Comparison of ENCODE assay signal across 9 cellular contexts in the genomic region with DNA sequence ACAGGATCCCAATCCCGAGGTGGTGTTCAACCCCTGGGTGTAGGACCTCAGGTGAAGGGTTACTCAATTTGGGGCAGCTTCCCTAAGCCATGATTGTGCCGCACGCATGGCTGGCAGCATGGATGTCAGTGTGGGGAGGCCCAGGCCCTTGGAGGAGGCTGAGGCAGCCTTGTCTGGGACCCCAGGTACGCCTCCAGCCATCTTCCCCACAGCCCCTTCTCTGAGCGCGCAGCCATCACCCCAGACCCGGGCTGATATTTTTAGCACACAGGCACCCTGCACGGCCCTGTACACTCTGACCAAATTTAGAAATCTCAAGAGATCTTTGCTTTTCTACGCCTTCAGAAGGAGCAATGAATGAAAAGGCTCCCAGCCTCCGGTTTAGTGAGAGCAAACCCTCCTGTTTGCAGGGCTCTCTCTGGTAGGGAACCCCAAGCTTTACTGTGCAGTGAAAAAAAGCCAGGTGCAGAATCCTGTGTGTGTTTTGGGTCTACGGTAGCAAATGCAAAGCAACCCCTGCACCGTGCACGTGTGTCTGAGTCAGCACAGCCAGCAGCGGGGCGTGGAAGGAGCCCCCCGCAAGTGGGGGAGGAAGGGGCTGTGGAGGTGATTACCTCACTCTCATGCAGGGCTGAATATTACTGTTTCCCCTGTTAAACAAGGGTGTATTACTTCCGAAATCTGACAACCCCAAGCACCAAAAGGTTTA.
A peak's percentile ranks its signal among the peaks of the same experiment; 100 is the strongest.
DNase-seq lines count a peak whose midpoint lies in the region; ATAC-seq and TF ChIP-seq lines count a peak whose summit lies in the region.
"Had no signal": no experiment of that assay in that cellular context is flagged by ENCODE, and none has a peak within 500 bp of the region (broad histone marks: within the 10 kb centered on the region; RNA-seq: fewer than 3 reads in every experiment).

No MANE protein-coding gene starts in this region.

- no peaks in the 10 kb centered on the region for H3K36me3 Mint-ChIP-seq in stimulated activated naive B cell treated with anti-CD40 and anti-IgM and Interleukin-4, amounts not matched to agents 10 μg/mL and 1 μg/mL and 100 μg/mL, for 72 hours

- no peak overlapping the region for H3K27ac Mint-ChIP-seq in stimulated activated naive B cell treated with anti-CD40 and anti-IgM and Interleukin-4, amounts not matched to agents 10 μg/mL and 1 μg/mL and 100 μg/mL, for 72 hours

- peak; percentile 24 for DNase-seq in stimulated activated CD4-positive, alpha-beta T cell treated with anti-CD3 and anti-CD28 coated beads, Interleukin-2, amount 100 ng/mL, for 4 hours (ENCODE audit: low read depth)
- no peak for DNase-seq in stimulated activated CD4-positive, alpha-beta T cell treated with anti-CD3 and anti-CD28 coated beads, Interleukin-4, amount 100 ng/mL, for 24 hours
- DNase-seq in activated CD8-positive, alpha-beta memory T cell treated with anti-CD3 and anti-CD28 coated beads, Interleukin-2, amount 50 U/mL, for 1 hour (ENCODE audit: extremely low read depth), result peak; percentile 16
- DNase-seq in stimulated activated naive B cell treated with anti-CD40 and anti-IgM and Interleukin-4, amounts not matched to agents 10 μg/mL and 1 μg/mL and 100 μg/mL, for 72 hours, result no peak
- no peak for DNase-seq in stimulated activated CD4-positive, alpha-beta T cell treated with anti-CD3 and anti-CD28 coated beads, Interleukin-4, amount 100 ng/mL, for 1 hour
- DNase-seq in WERI-Rb-1 (no peak), anterior cingulate cortex (lab: John Stamatoyannopoulos, UW) (no peak)

- peak; percentile 58 for ATAC-seq in HG03108 (IDR thresholded peaks at IDR 0.05; ENCODE audit: unreplicated experiment)
- peak; percentile 54 to 66 for ATAC-seq in stimulated activated naive B cell treated with anti-CD40 and anti-IgM and Interleukin-4, amounts not matched to agents 10 μg/mL and 1 μg/mL and 100 μg/mL, for 72 hours (replicated peaks)

- no peaks in the 10 kb centered on the region for H3K9me3 ChIP-seq in WERI-Rb-1 (ENCODE audit: severe bottlenecking)

- H3K9me3 Mint-ChIP-seq in stimulated activated naive B cell treated with anti-CD40 and anti-IgM and Interleukin-4, amounts not matched to agents 10 μg/mL and 1 μg/mL and 100 μg/mL, for 72 hours, result peaks cover 0 to 4% of the 10 kb centered on the region in 2 donors

- H3K27me3 Mint-ChIP-seq in stimulated activated naive B cell treated with anti-CD40 and anti-IgM and Interleukin-4, amounts not matched to agents 10 μg/mL and 1 μg/mL and 100 μg/mL, for 72 hours, result no peaks in the 10 kb centered on the region

- no peak overlapping the region for H3K4me3 ChIP-seq in WERI-Rb-1 (ENCODE audit: low read depth, low read length)

- H3K36me3 ChIP-seq in WERI-Rb-1, result no peaks in the 10 kb centered on the region

- H3K4me3 Mint-ChIP-seq in stimulated activated naive B cell treated with anti-CD40 and anti-IgM and Interleukin-4, amounts not matched to agents 10 μg/mL and 1 μg/mL and 100 μg/mL, for 72 hours, result peak overlapping the region; percentile 60 to 67

- H3K27ac ChIP-seq in WERI-Rb-1, result no peak overlapping the region
- H3K27ac ChIP-seq: C4-2B had no signal

- no peaks in the 10 kb centered on the region for H3K27me3 ChIP-seq in WERI-Rb-1 (ENCODE audit: insufficient read depth, low read depth, severe bottlenecking)

- H3K4me1 Mint-ChIP-seq in stimulated activated naive B cell treated with anti-CD40 and anti-IgM and Interleukin-4, amounts not matched to agents 10 μg/mL and 1 μg/mL and 100 μg/mL, for 72 hours, result peaks cover 38 to 55% of the 10 kb centered on the region in 2 donors

- TF ChIP-seq CTCF in WERI-Rb-1 (IDR thresholded peaks at IDR 0.05; ENCODE audit: low read depth, low read length), result no peak

Comparison
In these comparisons a context has a peak if more than half of its experiments do, and no peak if none do; other contexts are left out.
1. DNase-seq: peak in stimulated activated CD4-positive, alpha-beta T cell treated with anti-CD3 and anti-CD28 coated beads, Interleukin-2, amount 100 ng/mL, for 4 hours (single experiment) and activated CD8-positive, alpha-beta memory T cell treated with anti-CD3 and anti-CD28 coated beads, Interleukin-2, amount 50 U/mL, for 1 hour (single experiment); none in stimulated activated CD4-positive, alpha-beta T cell treated with anti-CD3 and anti-CD28 coated beads, Interleukin-4, amount 100 ng/mL, for 24 hours (single experiment), stimulated activated naive B cell treated with anti-CD40 and anti-IgM and Interleukin-4, amounts not matched to agents 10 μg/mL and 1 μg/mL and 100 μg/mL, for 72 hours (single experiment), stimulated activated CD4-positive, alpha-beta T cell treated with anti-CD3 and anti-CD28 coated beads, Interleukin-4, amount 100 ng/mL, for 1 hour (single experiment), WERI-Rb-1 (single experiment) and anterior cingulate cortex (0 of 58).